ENCODE assay signal across 1 cellular context in genomic region chr5:72557576-72558336, GRCh38.
TF ChIP-seq lines count a peak whose summit lies in the region.

No MANE protein-coding gene starts in this region.

TF ChIP-seq in IMR-90, 13 proteins besides CTCF, POLR2A, EP300 and RAD21 (continued from another document):
- no peak for TF ChIP-seq MAZ (IDR thresholded peaks at IDR 0.05; ENCODE audit: borderline replicate concordance, low read depth, low read length)
- TF ChIP-seq CHD1 (IDR thresholded peaks at IDR 0.05; ENCODE audit: low read depth, low read length), result no peak
